Comparison of ENCODE assay signal across 8 cellular contexts in genomic region chr21:41926807-41927171, GRCh38. TPM values are rescaled to one million over a fixed set of nuclear protein-coding genes. Genes with fewer than 3 reads are reported as not detected.
DNase-seq lines count a peak whose midpoint lies in the region; ATAC-seq, FAIRE-seq and TF ChIP-seq lines count a peak whose summit lies in the region.

No MANE protein-coding gene starts in this region.

- 0 out of 22 replicates have a peak, but pooled peaks cover 0 to 5% (median 0%) of the 10 kb centered on the region in 11 experiments for H4K20me1 ChIP-seq in BLaER1 treated with 17β-estradiol and CSF1 and Interleukin-3, amounts not matched to agents 10 nM and 100 nM

- peaks cover 4 to 9% of the 10 kb centered on the region in 2 donors for H3K27me3 Mint-ChIP-seq in natural killer cell treated with Interleukin-12 subunit alpha and Interleukin-12 subunit beta and Interleukin-15 and Interleukin-18, amount 100 ng/mL, for 72 hours

- no peak for TF ChIP-seq POLR2A in H54 (IDR thresholded peaks at IDR 0.05; ENCODE audit: low read depth, low read length)

- no peak for FAIRE-seq in H54 (lab: Jason Lieb, UNC)

- H3K4me3 ChIP-seq in BLaER1 treated with 17β-estradiol and CSF1 and Interleukin-3, amounts not matched to agents 10 nM and 100 nM = peak overlapping the region; percentile 48 to 67 (median 57); a peak in 18 of 20 replicates

- peak overlapping the region; percentile 75 to 84 (median 81) for H3K9ac ChIP-seq in BLaER1 treated with 17β-estradiol and CSF1 and Interleukin-3, amounts not matched to agents 10 nM and 100 nM

- H3K27ac Mint-ChIP-seq in natural killer cell treated with Interleukin-12 subunit alpha and Interleukin-12 subunit beta and Interleukin-15 and Interleukin-18, amount 100 ng/mL, for 72 hours = peak overlapping the region; percentile 81 to 96

- no peaks in the 10 kb centered on the region for H3K36me3 ChIP-seq in BLaER1 treated with 17β-estradiol and CSF1 and Interleukin-3, amounts not matched to agents 10 nM and 100 nM

- no peaks in the 10 kb centered on the region for H3K36me3 Mint-ChIP-seq in natural killer cell treated with Interleukin-12 subunit alpha and Interleukin-12 subunit beta and Interleukin-15 and Interleukin-18, amount 100 ng/mL, for 72 hours

- ATAC-seq in HG03196 (IDR thresholded peaks at IDR 0.05; ENCODE audit: unreplicated experiment) (peak; percentile 2), HG03039 (IDR thresholded peaks at IDR 0.05; ENCODE audit: unreplicated experiment) (no peak), HG03442 (IDR thresholded peaks at IDR 0.05; ENCODE audit: unreplicated experiment) (no peak), HG03108 (IDR thresholded peaks at IDR 0.05; ENCODE audit: unreplicated experiment) (no peak)
- ATAC-seq in natural killer cell treated with Interleukin-12 subunit alpha and Interleukin-12 subunit beta and Interleukin-15 and Interleukin-18, amount 100 ng/mL, for 72 hours = peak in 1 of 2 donors; percentile 34

- H3K27me3 ChIP-seq in BLaER1 treated with 17β-estradiol and CSF1 and Interleukin-3, amounts not matched to agents 10 nM and 100 nM = no peaks in the 10 kb centered on the region

- peaks cover 81 to 96% (median 92%) of the 10 kb centered on the region in 10 experiments for H3K4me1 ChIP-seq in BLaER1 treated with 17β-estradiol and CSF1 and Interleukin-3, amounts not matched to agents 10 nM and 100 nM

- H3K27ac ChIP-seq in BLaER1 treated with 17β-estradiol and CSF1 and Interleukin-3, amounts not matched to agents 10 nM and 100 nM = peak overlapping the region; percentile 78 to 90 (median 86)
- peak overlapping the region; percentile 69 for H3K27ac ChIP-seq in caudate nucleus (ENCODE audit: low read depth, low read length)

- peak overlapping the region; percentile 75 for H3K4me3 Mint-ChIP-seq in natural killer cell treated with Interleukin-12 subunit alpha and Interleukin-12 subunit beta and Interleukin-15 and Interleukin-18, amount 100 ng/mL, for 72 hours

- H3K9me3 ChIP-seq in BLaER1 treated with 17β-estradiol and CSF1 and Interleukin-3, amounts not matched to agents 10 nM and 100 nM (replicated peaks in 1 of 11) = no peaks in the 10 kb centered on the region

- no peak for DNase-seq in caudate nucleus (lab: John Stamatoyannopoulos, UW)
- DNase-seq in natural killer cell treated with Interleukin-12 subunit alpha and Interleukin-12 subunit beta and Interleukin-15 and Interleukin-18, amount 100 ng/mL, for 72 hours (ENCODE audit: low spot score) = no peak
- DNase-seq in H54 (ENCODE audit: insufficient read length, low spot score) = no peak

- no peaks in the 10 kb centered on the region for H3K9me3 Mint-ChIP-seq in natural killer cell treated with Interleukin-12 subunit alpha and Interleukin-12 subunit beta and Interleukin-15 and Interleukin-18, amount 100 ng/mL, for 72 hours

- peaks cover 14 to 37% of the 10 kb centered on the region in 2 donors for H3K4me1 Mint-ChIP-seq in natural killer cell treated with Interleukin-12 subunit alpha and Interleukin-12 subunit beta and Interleukin-15 and Interleukin-18, amount 100 ng/mL, for 72 hours (ENCODE audit: low read depth in 2 of 2)

- peak overlapping the region; percentile 79 to 97 (median 92) for H3K4me2 ChIP-seq in BLaER1 treated with 17β-estradiol and CSF1 and Interleukin-3, amounts not matched to agents 10 nM and 100 nM

RNA-seq across cellular contexts. Expression of gene C2CD2, which starts 27.0 kb away (rescaled TPM):
- 1 to 10 TPM; 1.4 to 2.2 TPM for total RNA-seq in natural killer cell treated with Interleukin-12 subunit alpha and Interleukin-12 subunit beta and Interleukin-15 and Interleukin-18, amount 100 ng/mL, for 72 hours

RNA-seq across cellular contexts. Expression of gene PRDM15, which starts 47.6 kb away (rescaled TPM):
- 10 to 100 TPM; 12.9 to 22.1 TPM for total RNA-seq in natural killer cell treated with Interleukin-12 subunit alpha and Interleukin-12 subunit beta and Interleukin-15 and Interleukin-18, amount 100 ng/mL, for 72 hours
